In the genomic region with DNA sequence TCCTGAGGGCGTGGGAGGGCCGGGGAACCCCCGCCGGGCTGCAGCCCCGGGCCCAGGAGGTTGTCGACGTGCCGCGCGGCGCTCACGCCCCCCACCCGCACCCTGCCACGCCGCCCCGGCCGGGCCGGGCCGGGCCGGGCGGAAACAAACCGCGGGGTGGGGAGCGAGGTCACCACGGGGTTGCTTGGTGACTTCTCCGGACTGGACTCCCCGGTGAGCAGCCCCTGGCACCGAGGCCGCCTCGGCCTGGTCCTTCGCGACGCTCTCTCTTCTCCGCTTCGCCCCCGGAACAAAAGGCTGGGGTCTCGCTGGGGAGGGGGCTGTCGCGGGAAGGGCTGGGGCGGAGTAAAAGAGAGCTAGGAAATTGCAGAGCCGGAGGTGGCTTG, we compare ENCODE assay signal across 10 cellular contexts. TPM values are rescaled to one million over a fixed set of nuclear protein-coding genes. Genes with fewer than 3 reads are reported as not detected.
A peak's percentile ranks its signal among the peaks of the same experiment; 100 is the strongest.
DNase-seq lines count a peak whose midpoint lies in the region; ATAC-seq, FAIRE-seq and TF ChIP-seq lines count a peak whose summit lies in the region.
"Had no signal": no experiment of that assay in that cellular context is flagged by ENCODE, and none has a peak within 500 bp of the region (broad histone marks: within the 10 kb centered on the region; RNA-seq: fewer than 3 reads in every experiment).

No MANE protein-coding gene starts in this region.

- ATAC-seq in CD8-positive, alpha-beta T cell = no peak
- ATAC-seq in T-helper 17 cell (no peak), left ventricle myocardium superior (peak; percentile 50), pancreas (peak; percentile 45 to 63 (median 57)), HG03175 (IDR thresholded peaks at IDR 0.05; ENCODE audit: unreplicated experiment) (no peak)

- peaks cover 14% of the 10 kb centered on the region for H3K4me1 Mint-ChIP-seq in CD8-positive, alpha-beta T cell (ENCODE audit: low read depth)
- H3K4me1 Mint-ChIP-seq in T-helper 17 cell = peaks cover 8% of the 10 kb centered on the region
- peaks cover 0 to 6% (median 3%) of the 10 kb centered on the region in 4 donors for H3K4me1 Mint-ChIP-seq in CD4-positive, alpha-beta memory T cell

- H3K36me3 ChIP-seq in CD8-positive, alpha-beta T cell (ENCODE audit: insufficient read depth, low read length) = no peaks in the 10 kb centered on the region
- H3K36me3 ChIP-seq in pancreas (no peaks in the 10 kb centered on the region), Karpas-422 (ENCODE audit: insufficient read depth, low read length) (no peaks in the 10 kb centered on the region)
- no peaks in the 10 kb centered on the region for H3K36me3 ChIP-seq in CD4-positive, alpha-beta memory T cell (ENCODE audit: insufficient read depth, low read length)

- peaks cover 19% of the 10 kb centered on the region for H3K27me3 ChIP-seq in CD8-positive, alpha-beta T cell (ENCODE audit: insufficient read depth, low read length)
- H3K27me3 ChIP-seq in pancreas (no peaks in the 10 kb centered on the region), Karpas-422 (ENCODE audit: low read length) (no peaks in the 10 kb centered on the region)
- H3K27me3 ChIP-seq in CD4-positive, alpha-beta memory T cell (ENCODE audit: insufficient read depth, low read length) = no peaks in the 10 kb centered on the region

- no peak overlapping the region for H2AFZ ChIP-seq in Karpas-422 (ENCODE audit: low read length)

- no peak overlapping the region for H3K4me2 ChIP-seq in Karpas-422 (ENCODE audit: low read depth, low read length, poor library complexity, severe bottlenecking)

- no peaks in the 10 kb centered on the region for H4K20me1 ChIP-seq in Karpas-422 (ENCODE audit: insufficient read depth, low read depth, low read length)

- FAIRE-seq in pancreas (lab: Jason Lieb, UNC) = no peak

- CTCF ChIA-PET in CD8-positive, alpha-beta T cell (lab: Charles Lee) = no interaction called here
- CTCF ChIA-PET in CD4-positive, alpha-beta memory T cell (lab: Charles Lee; ENCODE audit: partially characterized antibody) = no interaction called here

- no peaks in the 10 kb centered on the region for H3K9me3 Mint-ChIP-seq in CD8-positive, alpha-beta T cell
- peaks cover 0 to 5% (median 0%) of the 10 kb centered on the region in 8 donors for H3K9me3 Mint-ChIP-seq in CD4-positive, alpha-beta memory T cell
- H3K9me3 Mint-ChIP-seq: natural killer cell had no signal

- 1% methylated on average over 24 to 41 of the region's 41 CpGs for WGBS in pancreas, 2 donors

- H3K4me3 Mint-ChIP-seq in CD8-positive, alpha-beta T cell = peak overlapping the region; percentile 42
- H3K4me3 Mint-ChIP-seq in T-helper 17 cell = peak overlapping the region; percentile 9
- H3K4me3 Mint-ChIP-seq in CD4-positive, alpha-beta memory T cell = peak overlapping the region in 2 of 8 donors; percentile 27 to 49
- H3K4me3 Mint-ChIP-seq: natural killer cell had no signal

- peaks cover 75% of the 10 kb centered on the region for H3K27me3 Mint-ChIP-seq in CD8-positive, alpha-beta T cell (ENCODE audit: low read depth)
- peaks cover 73% of the 10 kb centered on the region for H3K27me3 Mint-ChIP-seq in T-helper 17 cell
- H3K27me3 Mint-ChIP-seq in CD4-positive, alpha-beta memory T cell = peaks cover 55% of the 10 kb centered on the region in 2 donors

- intact Hi-C loops in CD8-positive, alpha-beta T cell (cut with DNase I, micrococcal nuclease) = no loop called here
- intact Hi-C loops in left ventricle myocardium superior (cut with micrococcal nuclease) (no loop called here), pancreas (cut with DNase I) (no loop called here)
- intact Hi-C loops in CD4-positive, alpha-beta memory T cell (cut with micrococcal nuclease) = no loop called here

- H3K4me1 ChIP-seq in CD8-positive, alpha-beta T cell (ENCODE audit: insufficient read depth, low read length) = no peaks in the 10 kb centered on the region
- H3K4me1 ChIP-seq in pancreas = peaks cover 0 to 7% (median 0%) of the 10 kb centered on the region in 3 donors
- H3K4me1 ChIP-seq in CD4-positive, alpha-beta memory T cell (ENCODE audit: insufficient read depth, low read length) = no peaks in the 10 kb centered on the region
- H3K4me1 ChIP-seq in Karpas-422 (ENCODE audit: low read length) = no peaks in the 10 kb centered on the region

- H3K9ac ChIP-seq in Karpas-422 (ENCODE audit: low read length) = no peak overlapping the region

- POLR2A ChIA-PET in CD8-positive, alpha-beta T cell (lab: Charles Lee) = no interaction called here
- POLR2A ChIA-PET in CD4-positive, alpha-beta memory T cell (lab: Charles Lee; ENCODE audit: partially characterized antibody) = no interaction called here

- H3K9me2 ChIP-seq in Karpas-422 (replicated peaks; ENCODE audit: insufficient read depth, low read length) = no peaks in the 10 kb centered on the region

- no peak overlapping the region for H3K27ac Mint-ChIP-seq in CD8-positive, alpha-beta T cell
- H3K27ac Mint-ChIP-seq in T-helper 17 cell = no peak overlapping the region
- no peak overlapping the region for H3K27ac Mint-ChIP-seq in CD4-positive, alpha-beta memory T cell
- H3K27ac Mint-ChIP-seq: natural killer cell had no signal

- no peaks in the 10 kb centered on the region for H3K9me3 ChIP-seq in CD8-positive, alpha-beta T cell (ENCODE audit: low read length)
- no peaks in the 10 kb centered on the region for H3K9me3 ChIP-seq in T-helper 17 cell (ENCODE audit: control insufficient read depth, low read length, poor library complexity, severe bottlenecking)
- H3K9me3 ChIP-seq in pancreas = no peaks in the 10 kb centered on the region
- no peaks in the 10 kb centered on the region for H3K9me3 ChIP-seq in CD4-positive, alpha-beta memory T cell (ENCODE audit: control insufficient read depth in 1 of 2, low read length in 2 of 2)
- no peaks in the 10 kb centered on the region for H3K9me3 ChIP-seq in Karpas-422 (ENCODE audit: low read length)

- no peak overlapping the region for H3K27ac ChIP-seq in CD8-positive, alpha-beta T cell (ENCODE audit: low read depth, low read length)
- H3K27ac ChIP-seq in pancreas = peak overlapping the region in 3 of 4 donors; percentile 33 to 79 (median 54)
- no peak overlapping the region for H3K27ac ChIP-seq in CD4-positive, alpha-beta memory T cell (ENCODE audit: low read depth, low read length)
- H3K27ac ChIP-seq in Karpas-422 (ENCODE audit: low read length) = no peak overlapping the region

- H3K36me3 Mint-ChIP-seq in CD8-positive, alpha-beta T cell = no peaks in the 10 kb centered on the region
- no peaks in the 10 kb centered on the region for H3K36me3 Mint-ChIP-seq in T-helper 17 cell (ENCODE audit: low read depth)
- no peaks in the 10 kb centered on the region for H3K36me3 Mint-ChIP-seq in CD4-positive, alpha-beta memory T cell
- H3K36me3 Mint-ChIP-seq: natural killer cell had no signal

- no peak for TF ChIP-seq CTCF in CD8-positive, alpha-beta T cell (IDR thresholded peaks at IDR 0.05)
- no peak for TF ChIP-seq CTCF in pancreas (IDR thresholded peaks at IDR 0.05)

- no peaks in the 10 kb centered on the region for H3K79me2 ChIP-seq in Karpas-422 (ENCODE audit: low read length)

- H3K4me3 ChIP-seq in CD8-positive, alpha-beta T cell (ENCODE audit: low read depth, low read length) = no peak overlapping the region
- H3K4me3 ChIP-seq in pancreas (peak overlapping the region; percentile 61 to 78 (median 62)), Karpas-422 (ENCODE audit: low read length) (no peak overlapping the region)
- H3K4me3 ChIP-seq in CD4-positive, alpha-beta memory T cell (ENCODE audit: low read length in 2 of 2) = no peak overlapping the region

- DNase-seq in CD8-positive, alpha-beta T cell = no peak
- DNase-seq in T-helper 17 cell = no peak
- no peak for DNase-seq in left ventricle myocardium superior
- DNase-seq in pancreas = peak in 2 of 6 donors; percentile 9 to 20
- DNase-seq in NCI-H146 (lab: John Stamatoyannopoulos, UW) = no peak
- DNase-seq in CD4-positive, alpha-beta memory T cell = no peak
- no peak for DNase-seq in Karpas-422
- DNase-seq: COR-L47, natural killer cell had no signal

RNA-seq across cellular contexts. Expression of gene WIPF3, which starts 0.5 kb away (rescaled TPM):
- total RNA-seq in CD8-positive, alpha-beta T cell = not detected
- total RNA-seq in T-helper 17 cell (under 1 TPM in 1 of 2 donors, not detected in 1; 0.08 TPM), left ventricle myocardium superior (6.2 TPM), pancreas (1 to 10 TPM in 5 of 6 donors, under 1 TPM in 1; 0.98 to 4.6 (median 1.8) TPM)
- polyA plus RNA-seq in pancreas = 1 to 10 TPM; 1.1 to 1.6 TPM
- not detected for total RNA-seq in CD4-positive, alpha-beta memory T cell
- polyA plus RNA-seq in CD4-positive, alpha-beta memory T cell = not detected
- not detected in 2 replicates for total RNA-seq in Karpas-422 (2014; rRNA removed; shearing (Covaris generic); ENCODE audit: low replicate concordance)
- total RNA-seq: natural killer cell had no signal

Comparison
In these comparisons a context has a peak if more than half of its experiments do, and no peak if none do; other contexts are left out.
1. ATAC-seq: peak in left ventricle myocardium superior (single experiment) and pancreas (4 of 4); none in CD8-positive, alpha-beta T cell (single experiment), T-helper 17 cell (single experiment) and HG03175 (single experiment).
2. H3K27ac ChIP-seq: peak in pancreas (3 of 4); none in CD8-positive, alpha-beta T cell (single experiment), CD4-positive, alpha-beta memory T cell (single experiment) and Karpas-422 (single experiment).
3. H3K4me3 ChIP-seq: peak in pancreas (4 of 4); none in CD8-positive, alpha-beta T cell (single experiment), CD4-positive, alpha-beta memory T cell (0 of 2) and Karpas-422 (single experiment).